ENCODE assay signal across 18 cellular contexts in genomic region chrX:67692246-67692645, GRCh38.
DNase-seq lines count a peak whose midpoint lies in the region; ATAC-seq and TF ChIP-seq lines count a peak whose summit lies in the region.
"Had no signal": no experiment of that assay in that cellular context is flagged by ENCODE, and none has a peak within 500 bp of the region (broad histone marks: within the 10 kb centered on the region; RNA-seq: fewer than 3 reads in every experiment).

No MANE protein-coding gene starts in this region.

- no peak overlapping the region for H3K4me3 ChIP-seq in GM23248
- H3K4me3 ChIP-seq in SJSA1: no peak overlapping the region
- H3K4me3 ChIP-seq in Peyer's patch: no peak overlapping the region
- no peak overlapping the region for H3K4me3 ChIP-seq in lower leg skin (ENCODE audit: low read depth, poor library complexity, severe bottlenecking)
- H3K4me3 ChIP-seq: right lobe of liver had no signal

- H3K4me2 ChIP-seq in GM23248 (ENCODE audit: unreplicated experiment): peak overlapping the region; percentile 53

- H3K9me3 ChIP-seq in GM23248 (ENCODE audit: low read depth): no peaks in the 10 kb centered on the region
- H3K9me3 ChIP-seq in SJSA1 (replicated peaks): no peaks in the 10 kb centered on the region
- H3K9me3 ChIP-seq in Peyer's patch: no peaks in the 10 kb centered on the region
- H3K9me3 ChIP-seq: right lobe of liver had no signal

- H3K27me3 ChIP-seq in GM23248 (replicated peaks; ENCODE audit: insufficient read depth) (no peaks in the 10 kb centered on the region), SJSA1 (replicated peaks) (no peaks in the 10 kb centered on the region), Peyer's patch (no peaks in the 10 kb centered on the region)

- H3K9me2 ChIP-seq in GM23248 (ENCODE audit: insufficient read depth): no peaks in the 10 kb centered on the region

- ATAC-seq in HG02588 (IDR thresholded peaks at IDR 0.05; ENCODE audit: unreplicated experiment) (no peak), GM18873 (IDR thresholded peaks at IDR 0.05; ENCODE audit: low FRiP score, unreplicated experiment) (no peak)
- ATAC-seq: left colon; naive thymus-derived CD8-positive, alpha-beta T cell; PC-3; right lobe of liver had no signal

- H3K27ac ChIP-seq in GM23248 (peak overlapping the region; percentile 49), SJSA1 (peak overlapping the region; percentile 51), Peyer's patch (no peak overlapping the region)
- H3K27ac ChIP-seq: right lobe of liver had no signal

- H2AFZ ChIP-seq in GM23248: no peak overlapping the region

- H3K36me3 ChIP-seq in GM23248 (ENCODE audit: low read depth) (no peaks in the 10 kb centered on the region), SJSA1 (no peaks in the 10 kb centered on the region), Peyer's patch (no peaks in the 10 kb centered on the region)

- no peak overlapping the region for H3K9ac ChIP-seq in GM23248

- in situ Hi-C loops in Caki2 (cut with HindIII; ENCODE audit: low pct_unique_long_range_greater_than_20kb, low sequenced_read_pairs) (no loop called here), GM23248 (cut with MboI) (no loop called here)

- no peak for TF ChIP-seq POLR2A in Peyer's patch (IDR thresholded peaks at IDR 0.05)
- no peak for TF ChIP-seq POLR2A in lower leg skin (IDR thresholded peaks at IDR 0.05)

- DNase-seq in Caki2 (ENCODE audit: low read depth) (peak; percentile 42), GM23248 (peak; percentile 56), SJSA1 (ENCODE audit: low read depth in 1 of 2, low spot score in 2 of 2) (peak in 1 of 2 experiments; percentile 61), iris pigment epithelial cell (ENCODE audit: low read depth) (peak; percentile 69), Peyer's patch (no peak), lower leg skin (ENCODE audit: low spot score in 2 of 2) (no peak)
- DNase-seq: activated T-cell treated with anti-CD3 and anti-CD28 coated beads, Interleukin-2, amount 50 U/mL, for 4 hours; amniotic stem cell; effector CD4-positive, alpha-beta T cell; glutamatergic neuron; left colon; naive thymus-derived CD8-positive, alpha-beta T cell; NCI-H1417; NCI-H446 treated with DMSO at 0.1 percent for 48 hours; PC-3; right lobe of liver had no signal

- no peak for TF ChIP-seq CTCF in Peyer's patch (IDR thresholded peaks at IDR 0.05)
- no peak for TF ChIP-seq CTCF in lower leg skin (IDR thresholded peaks at IDR 0.05)

- H3K4me1 ChIP-seq in GM23248 (ENCODE audit: insufficient read depth): peaks cover 27% of the 10 kb centered on the region
- H3K4me1 ChIP-seq in SJSA1 (replicated peaks): peaks cover 16% of the 10 kb centered on the region
- no peaks in the 10 kb centered on the region for H3K4me1 ChIP-seq in Peyer's patch
- H3K4me1 ChIP-seq: right lobe of liver had no signal

- intact Hi-C loops in lower leg skin (cut with DNase I; ENCODE audit: low total_unique reads): no loop called here

- H3F3A ChIP-seq in GM23248 (ENCODE audit: insufficient read depth): peaks cover 11% of the 10 kb centered on the region

- no peaks in the 10 kb centered on the region for H3K79me2 ChIP-seq in GM23248 (ENCODE audit: insufficient read depth)

- no peaks in the 10 kb centered on the region for H4K20me1 ChIP-seq in GM23248 (ENCODE audit: insufficient read depth)

Comparison
In these comparisons a context has a peak if more than half of its experiments do, and no peak if none do; other contexts are left out.
1. DNase-seq: peak in Caki2 (single experiment), GM23248 (single experiment) and iris pigment epithelial cell (single experiment); none in Peyer's patch (0 of 3) and lower leg skin (0 of 2).
2. H3K27ac ChIP-seq: peak in GM23248 (single experiment) and SJSA1 (single experiment); none in Peyer's patch (0 of 4).